Comparison of ENCODE assay signal across 8 cellular contexts in the genomic region with DNA sequence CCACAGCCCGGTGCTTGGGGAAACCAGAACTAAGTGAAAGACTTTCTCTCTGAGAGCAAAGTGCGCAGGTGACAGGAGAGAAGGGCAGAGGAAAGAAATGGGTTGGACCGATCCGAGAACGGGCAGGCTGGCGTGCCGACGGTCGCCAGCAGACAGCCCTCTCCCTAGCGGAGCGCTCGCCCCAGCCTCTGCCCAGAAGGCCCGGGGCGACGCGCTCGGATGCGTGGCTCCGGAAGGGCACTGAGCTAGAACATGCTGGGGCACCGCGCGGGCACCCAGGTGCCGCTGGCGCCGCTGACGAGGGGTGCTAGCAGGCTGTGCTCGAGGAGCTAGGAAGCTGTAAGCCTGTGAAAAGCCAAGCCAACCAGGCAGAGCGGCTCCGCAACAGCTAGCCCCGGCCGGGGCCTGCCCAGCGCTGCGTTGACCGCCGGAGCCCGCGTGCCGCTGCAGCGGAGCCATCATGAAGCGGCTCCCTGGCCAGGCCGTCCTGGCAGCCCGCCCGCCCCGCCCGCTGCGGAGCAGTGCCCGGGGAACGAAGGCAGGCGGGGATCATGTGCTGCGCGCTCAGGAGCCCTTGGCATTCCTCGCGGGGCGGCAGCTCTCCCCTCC. TPM values are rescaled to one million over a fixed set of nuclear protein-coding genes. Genes with fewer than 3 reads are reported as not detected.
DNase-seq lines count a peak whose midpoint lies in the region; ATAC-seq, FAIRE-seq and TF ChIP-seq lines count a peak whose summit lies in the region.

No MANE protein-coding gene starts in this region.

- H3K27me3 ChIP-seq in HUES64 (ENCODE audit: insufficient read depth, low read length), result peaks cover 40% of the 10 kb centered on the region
- no peaks in the 10 kb centered on the region for H3K27me3 ChIP-seq in colonic mucosa
- no peaks in the 10 kb centered on the region for H3K27me3 ChIP-seq in kidney epithelial cell (ENCODE audit: control insufficient read depth, insufficient read depth, low read length)

- H3K4me3 ChIP-seq in HUES64 (ENCODE audit: low read length) (peak overlapping the region; percentile 64), colonic mucosa (peak overlapping the region; percentile 37), kidney epithelial cell (ENCODE audit: low read depth, low read length) (peak overlapping the region; percentile 47)

- H3K9me3 ChIP-seq in HUES64 (ENCODE audit: insufficient read depth, low read depth, low read length) (no peaks in the 10 kb centered on the region), colonic mucosa (no peaks in the 10 kb centered on the region)

- peak; percentile 76 for ATAC-seq in GM21390 (IDR thresholded peaks at IDR 0.05; ENCODE audit: unreplicated experiment)

- no peak for FAIRE-seq in D721Med (lab: Jason Lieb, UNC)

- intact Hi-C loops in colonic mucosa (cut with DNase I), result no loop called here

- DNase-seq in D721Med (ENCODE audit: insufficient read length, low spot score) (peak; percentile 38), colonic mucosa (peak; percentile 76), kidney epithelial cell (ENCODE audit: low read depth) (no peak), T1000 (lab: John Stamatoyannopoulos, UW) (no peak)
- peak; percentile 13 for DNase-seq in activated CD4-positive, alpha-beta T cell treated with anti-CD3 and anti-CD28 coated beads for 1 hour
- DNase-seq in stimulated activated CD4-positive, alpha-beta T cell treated with anti-CD3 and anti-CD28 coated beads, Interleukin-12 subunit alpha, Interleukin-12 subunit beta, amount 100 ng/mL, for 48 hours (ENCODE audit: low read depth in 2 of 3, low spot score in 1 of 3), result peak in 2 of 3 donors; percentile 20 to 24

- H3K36me3 ChIP-seq in HUES64 (ENCODE audit: insufficient read depth, low read length) (no peaks in the 10 kb centered on the region), colonic mucosa (no peaks in the 10 kb centered on the region), kidney epithelial cell (ENCODE audit: control insufficient read depth, insufficient read depth, low read length) (no peaks in the 10 kb centered on the region)

- H3K27ac ChIP-seq in HUES64 (ENCODE audit: low read depth, low read length) (no peak overlapping the region), colonic mucosa (no peak overlapping the region)

- WGBS in HUES64, result 1% methylated on average over 54 of the region's 54 CpGs

- H3K4me1 ChIP-seq in HUES64 (ENCODE audit: insufficient read depth, low read length) (0 out of 2 replicates have a peak, but pooled peaks cover 5% of the 10 kb centered on the region), colonic mucosa (no peaks in the 10 kb centered on the region)

- H3K9ac ChIP-seq in HUES64 (ENCODE audit: low read depth, low read length) (peak overlapping the region; percentile 66), colonic mucosa (ENCODE audit: low read depth in 2 of 2, low read length in 2 of 2) (peak overlapping the region; percentile 51 to 74)

- TF ChIP-seq CTCF in D721Med (IDR thresholded peaks at IDR 0.05; ENCODE audit: insufficient read depth, missing control alignments) (no peak), colonic mucosa (IDR thresholded peaks at IDR 0.05) (no peak), kidney epithelial cell (IDR thresholded peaks at IDR 0.05; ENCODE audit: insufficient read depth, low read length, poor library complexity, severe bottlenecking) (no peak)

RNA-seq across cellular contexts. Expression of a gene that starts 22.1 kb away (rescaled TPM):
- 114 TPM for polyA plus RNA-seq in HUES64 (2013, experiment 1 of 2)
- 116 TPM for polyA plus RNA-seq in HUES64 (2013, experiment 2 of 2)
- total RNA-seq in colonic mucosa, result 10 to 100 TPM; 26.9 to 44.0 TPM
- 102 and 118 TPM in 2 replicates for total RNA-seq in kidney epithelial cell

Comparison
In these comparisons a context has a peak if more than half of its experiments do, and no peak if none do; other contexts are left out.
1. DNase-seq: peak in D721Med (single experiment), activated CD4-positive, alpha-beta T cell treated with anti-CD3 and anti-CD28 coated beads for 1 hour (single experiment), colonic mucosa (single experiment) and stimulated activated CD4-positive, alpha-beta T cell treated with anti-CD3 and anti-CD28 coated beads, Interleukin-12 subunit alpha, Interleukin-12 subunit beta, amount 100 ng/mL, for 48 hours (2 of 3); none in kidney epithelial cell (single experiment) and T1000 (single experiment).
2. Peak in every context shown above with its lines, with median percentiles within 50 percentile points of each other: H3K4me3 ChIP-seq.